8 cellular contexts compared by ENCODE assay signal in the genomic region with DNA sequence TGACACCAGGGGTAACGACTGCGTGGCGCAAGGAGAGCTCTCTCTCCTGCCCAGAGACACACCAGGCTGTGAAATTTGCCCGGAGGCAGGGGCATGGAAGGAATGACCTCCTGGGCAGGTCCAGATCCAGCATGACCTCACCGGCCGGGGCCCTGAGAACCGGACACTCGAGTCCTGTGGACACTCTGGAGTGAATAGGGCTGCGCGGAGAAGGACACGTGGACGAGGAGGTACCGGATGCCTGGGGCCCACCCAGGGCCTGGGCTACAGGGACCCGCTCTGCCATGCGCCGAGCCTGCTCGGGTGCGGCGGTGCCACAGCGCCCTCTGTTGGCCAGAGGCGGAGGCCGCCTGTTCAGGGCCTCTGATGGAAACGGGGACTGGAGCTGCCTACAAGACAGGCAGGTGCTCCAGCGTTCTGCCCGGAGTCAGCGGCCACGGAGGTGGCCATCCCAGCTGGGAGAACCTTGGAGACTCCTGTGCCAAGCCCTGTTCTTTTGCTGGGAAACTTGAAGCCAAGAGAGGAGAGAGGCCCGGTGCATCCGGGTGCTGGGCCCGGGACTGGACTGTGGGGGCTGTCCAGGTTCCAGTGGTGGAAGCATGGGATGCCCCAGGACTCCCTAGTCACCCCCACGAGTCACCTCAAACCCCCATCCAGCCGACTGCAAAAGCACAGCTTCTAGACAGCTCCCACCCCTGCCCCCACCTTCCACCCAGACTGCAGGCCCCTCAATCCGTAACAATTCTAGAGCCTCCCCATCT. TPM values are rescaled to one million over a fixed set of nuclear protein-coding genes. Genes with fewer than 3 reads are reported as not detected.
DNase-seq lines count a peak whose midpoint lies in the region; ATAC-seq and TF ChIP-seq lines count a peak whose summit lies in the region.

No MANE protein-coding gene starts in this region.

- H3K4ac ChIP-seq in mesenchymal stem cell (ENCODE audit: low read depth in 1 of 2, low read length in 2 of 2), result peak overlapping the region; percentile 13 to 35

- H3K27me3 ChIP-seq in dorsolateral prefrontal cortex (peaks cover 0 to 4% (median 0%) of the 10 kb centered on the region in 45 donors), mesenchymal stem cell (ENCODE audit: control insufficient read depth in 1 of 2, insufficient read depth in 1 of 2, low read length in 2 of 2) (peaks cover 6 to 38% of the 10 kb centered on the region in 2 experiments)

- peak overlapping the region; percentile 1 for H2AK5ac ChIP-seq in mesenchymal stem cell (ENCODE audit: low read length, severe bottlenecking)

- peak; percentile 59 for DNase-seq in COLO829 (ENCODE audit: low spot score)
- peak; percentile 88 for DNase-seq in HK-2 (ENCODE audit: unreplicated experiment)
- peak; percentile 90 for DNase-seq in NCI-H82 (lab: John Stamatoyannopoulos, UW)
- DNase-seq in activated CD4-positive, alpha-beta T cell treated with anti-CD3 and anti-CD28 coated beads, Interleukin-2, amount 50 U/mL, for 4 hours, result peak; percentile 74 to 75
- peak in 9 of 10 donors; percentile 65 to 89 (median 78) for DNase-seq in dorsolateral prefrontal cortex
- peak; percentile 63 for DNase-seq in mesenchymal stem cell
- peak; percentile 92 for DNase-seq in stimulated activated CD8-positive, alpha-beta memory T cell treated with anti-CD3 and anti-CD28 coated beads, Interleukin-15, amount 100 ng/mL, for 24 hours (ENCODE audit: low read depth)

- H3K9ac ChIP-seq in mesenchymal stem cell (ENCODE audit: low read length), result peak overlapping the region; percentile 65

- H3K36me3 ChIP-seq in mesenchymal stem cell (ENCODE audit: control insufficient read depth in 1 of 2, insufficient read depth in 2 of 2, low read depth in 1 of 2, low read length in 2 of 2), result no peaks in the 10 kb centered on the region

- peak overlapping the region; percentile 28 to 73 for H3K18ac ChIP-seq in mesenchymal stem cell (ENCODE audit: low read depth in 1 of 2, low read length in 2 of 2)

- peak overlapping the region; percentile 14 for H4K91ac ChIP-seq in mesenchymal stem cell (ENCODE audit: low read length)

- peak overlapping the region in 1 of 2 experiments; percentile 68 for H2BK12ac ChIP-seq in mesenchymal stem cell (ENCODE audit: low read length in 2 of 2)

- WGBS in mesenchymal stem cell, result 19% methylated on average over 33 of the region's 33 CpGs

- intact Hi-C loops in dorsolateral prefrontal cortex (cut with DNase I), result loop anchor here (1.0 to 5.0 kb wide), 6 partner anchors 59 to 239 kb away; partner anchors contain the start of genes NGFR (in 1 of the 2) and PHB1 (in 1 of the 2)

- H3K4me2 ChIP-seq in mesenchymal stem cell (ENCODE audit: low read length, poor library complexity, severe bottlenecking), result peak overlapping the region; percentile 60

- peak overlapping the region in 22 of 59 donors; percentile 2 to 47 (median 26) for H3K4me3 ChIP-seq in dorsolateral prefrontal cortex
- H3K4me3 ChIP-seq in mesenchymal stem cell (ENCODE audit: insufficient read depth in 1 of 2, low read depth in 1 of 2, low read length in 2 of 2), result peak overlapping the region in 1 of 2 experiments; percentile 45

- H3K27ac ChIP-seq in dorsolateral prefrontal cortex (peak overlapping the region in 1 of 59 donors; percentile 23), mesenchymal stem cell (ENCODE audit: low read length, poor library complexity, severe bottlenecking) (no peak overlapping the region)

- H3K4me1 ChIP-seq in mesenchymal stem cell (ENCODE audit: control insufficient read depth, insufficient read depth, low read depth, low read length), result peaks cover 9% of the 10 kb centered on the region

- peak overlapping the region; percentile 83 for H4K8ac ChIP-seq in mesenchymal stem cell (ENCODE audit: low read length)

- H2BK120ac ChIP-seq in mesenchymal stem cell (ENCODE audit: low read depth, low read length), result no peak overlapping the region

- no peaks in the 10 kb centered on the region for H3K9me3 ChIP-seq in mesenchymal stem cell (ENCODE audit: control insufficient read depth, low read length)

- no peak overlapping the region for H2BK5ac ChIP-seq in mesenchymal stem cell (ENCODE audit: low read depth, low read length, poor library complexity, severe bottlenecking)

- H2BK15ac ChIP-seq in mesenchymal stem cell (ENCODE audit: low read depth, poor library complexity, severe bottlenecking), result peak overlapping the region; percentile 26

- H3K14ac ChIP-seq in mesenchymal stem cell (ENCODE audit: low read length in 2 of 2), result peak overlapping the region in 1 of 2 experiments; percentile 83

- TF ChIP-seq CTCF in dorsolateral prefrontal cortex (IDR thresholded peaks at IDR 0.05 in 54 of 56, conservative IDR thresholded peaks at IDR 0.05 in 2 of 56; ENCODE audit: low read depth in 1 of 56, partially characterized antibody in 56 of 56), result peak; percentile 90 to 100 (median 98)

- no peak for ATAC-seq in GM19395 (IDR thresholded peaks at IDR 0.05; ENCODE audit: unreplicated experiment)

- H2AFZ ChIP-seq in mesenchymal stem cell (ENCODE audit: low read depth, low read length), result peak overlapping the region; percentile 30

- no peaks in the 10 kb centered on the region for H3K79me1 ChIP-seq in mesenchymal stem cell (replicated peaks; ENCODE audit: low read length, poor library complexity, severe bottlenecking)

- no peak overlapping the region for H3K23ac ChIP-seq in mesenchymal stem cell (ENCODE audit: low read length in 2 of 2)

RNA-seq across cellular contexts. Expression of gene NXPH3, which starts 19.3 kb away (rescaled TPM):
- 10 to 100 TPM in 117 of 120 experiments, 1 to 10 TPM in 3; 8.9 to 36.3 (median 18.6) TPM for total RNA-seq in dorsolateral prefrontal cortex
- polyA plus RNA-seq in mesenchymal stem cell (2013, experiment 1 of 2), result 0.01 TPM
- 0.12 TPM for polyA plus RNA-seq in mesenchymal stem cell (2013, experiment 2 of 2)
